8 cellular contexts compared by ENCODE assay signal in genomic region chr3:124885466-124886167, GRCh38. TPM values are rescaled to one million over a fixed set of nuclear protein-coding genes. Genes with fewer than 3 reads are reported as not detected.
DNase-seq lines count a peak whose midpoint lies in the region; ATAC-seq, FAIRE-seq and TF ChIP-seq lines count a peak whose summit lies in the region.

No MANE protein-coding gene starts in this region.

- intact Hi-C loops in aorta (cut with DNase I) = loop anchor here (5.0 kb wide), 2 partner anchors 38 to 103 kb away; no protein-coding TSS in a partner anchor

- FAIRE-seq in bronchial epithelial cell (lab: Jason Lieb, UNC) = no peak

- H3K9me3 ChIP-seq in HUES6 (ENCODE audit: control insufficient read depth, insufficient read depth, low read depth, low read length) (no peaks in the 10 kb centered on the region), aorta (ENCODE audit: control insufficient read depth, low read length) (no peaks in the 10 kb centered on the region)

- H2AFZ ChIP-seq in ACC112 (ENCODE audit: low read length, unreplicated experiment) = peak overlapping the region; percentile 34

- H3K4me1 ChIP-seq in ACC112 (ENCODE audit: control insufficient read depth, insufficient read depth, low read length, unreplicated experiment) (peaks cover 33% of the 10 kb centered on the region), HUES6 (ENCODE audit: control insufficient read depth, insufficient read depth, low read length) (peaks cover 57% of the 10 kb centered on the region), aorta (ENCODE audit: control insufficient read depth in 1 of 2, insufficient read depth in 2 of 2, low read length in 2 of 2) (peaks cover 2 to 3% of the 10 kb centered on the region in 2 donors)

- DNase-seq in bronchial epithelial cell (ENCODE audit: low read depth) (peak; percentile 17), mesenteric fat pad (ENCODE audit: low spot score) (peak; percentile 41), aorta (no peak), CD1c-positive myeloid dendritic cell (ENCODE audit: extremely low spot score) (no peak)
- no peak for DNase-seq in activated effector memory CD4-positive, alpha-beta T cell treated with anti-CD3 and anti-CD28 coated beads, Interleukin-2, amount 50 U/mL, for 16 hours

- ATAC-seq in aorta (ENCODE audit: low FRiP score) (no peak), GM18870 (IDR thresholded peaks at IDR 0.05; ENCODE audit: unreplicated experiment) (no peak)

- no peaks in the 10 kb centered on the region for H3K27me3 ChIP-seq in ACC112 (ENCODE audit: insufficient read depth, low read length)
- H3K27me3 ChIP-seq in HUES6 (ENCODE audit: control insufficient read depth, insufficient read depth, low read length) = no peaks in the 10 kb centered on the region
- H3K27me3 ChIP-seq in bronchial epithelial cell (ENCODE audit: control insufficient read depth, insufficient read depth, low read length) = no peaks in the 10 kb centered on the region
- H3K27me3 ChIP-seq in aorta (ENCODE audit: control insufficient read depth in 1 of 2, insufficient read depth in 2 of 2, low read length in 1 of 2) = no peaks in the 10 kb centered on the region

- H3K27ac ChIP-seq in ACC112 (ENCODE audit: low read depth, low read length) (peak overlapping the region; percentile 64), HUES6 (ENCODE audit: low read depth, low read length) (peak overlapping the region; percentile 85), aorta (ENCODE audit: low read depth in 1 of 2, low read length in 2 of 2) (peak overlapping the region; percentile 17 to 26)

- peaks cover 53% of the 10 kb centered on the region for H3K79me2 ChIP-seq in ACC112 (ENCODE audit: control insufficient read depth, insufficient read depth, low read length, unreplicated experiment)

- peak overlapping the region; percentile 88 for H3K9ac ChIP-seq in HUES6 (ENCODE audit: low read length)

- no peaks in the 10 kb centered on the region for H3K36me3 ChIP-seq in ACC112 (ENCODE audit: insufficient read depth, low read length)
- peaks cover 11% of the 10 kb centered on the region; the same call in 1 of the 2 replicates for H3K36me3 ChIP-seq in HUES6 (ENCODE audit: control insufficient read depth, insufficient read depth, low read length)
- no peaks in the 10 kb centered on the region for H3K36me3 ChIP-seq in bronchial epithelial cell (ENCODE audit: control insufficient read depth, insufficient read depth, low read length)
- no peaks in the 10 kb centered on the region for H3K36me3 ChIP-seq in aorta (ENCODE audit: control insufficient read depth in 1 of 2, insufficient read depth in 2 of 2, low read length in 1 of 2)

- no peak for TF ChIP-seq CTCF in bronchial epithelial cell (IDR thresholded peaks at IDR 0.05; ENCODE audit: insufficient read depth, low read length, severe bottlenecking)

- H3K4me3 ChIP-seq in ACC112 (ENCODE audit: low read depth, low read length) = peak overlapping the region; percentile 84
- peak overlapping the region; percentile 74 for H3K4me3 ChIP-seq in HUES6 (ENCODE audit: low read depth, low read length)
- H3K4me3 ChIP-seq in bronchial epithelial cell (ENCODE audit: low read depth, low read length) = peak overlapping the region; percentile 66
- H3K4me3 ChIP-seq in aorta (ENCODE audit: low read length in 2 of 2) = peak overlapping the region; percentile 60 to 78

- WGBS in aorta, 2 donors = 5 to 10% methylated on average over 17 of the region's 17 CpGs

RNA-seq across cellular contexts. Expression of gene ITGB5, which starts 1.5 kb away (rescaled TPM):
- 141 and 150 TPM in 2 replicates for total RNA-seq in bronchial epithelial cell
- 339 TPM for total RNA-seq in mesenteric fat pad
- total RNA-seq in aorta = 100 to 1,000 TPM; 332 to 369 TPM
- 100 to 1,000 TPM; 101 to 251 TPM for polyA plus RNA-seq in aorta

RNA-seq across cellular contexts. Expression of gene MUC13, which starts 48.9 kb away (rescaled TPM):
- not detected in 2 replicates for total RNA-seq in bronchial epithelial cell
- 0.58 TPM for total RNA-seq in mesenteric fat pad
- total RNA-seq in aorta = under 1 TPM in 1 of 2 donors, not detected in 1; 0.18 TPM
- 10 to 100 TPM in 1 of 2 donors, under 1 TPM in 1; 0.54 to 16.5 TPM for polyA plus RNA-seq in aorta

Comparison
In these comparisons a context has a peak if more than half of its experiments do, and no peak if none do; other contexts are left out.
1. H3K27ac ChIP-seq: peak in every context shown above with its lines; median percentile 85 in HUES6; 64 in ACC112; 22 in aorta.
2. DNase-seq: peak in bronchial epithelial cell (single experiment) and mesenteric fat pad (single experiment); none in aorta (0 of 2), activated effector memory CD4-positive, alpha-beta T cell treated with anti-CD3 and anti-CD28 coated beads, Interleukin-2, amount 50 U/mL, for 16 hours (single experiment) and CD1c-positive myeloid dendritic cell (single experiment).
3. Peak in every context shown above with its lines, with median percentiles within 50 percentile points of each other: H3K4me3 ChIP-seq.